ENCODE assay signal across 2 cellular contexts in genomic region chr20:43588526-43588925, GRCh38. TPM values are rescaled to one million over a fixed set of nuclear protein-coding genes. Genes with fewer than 3 reads are reported as not detected.
"Had no signal": no experiment of that assay in that cellular context is flagged by ENCODE, and none has a peak within 500 bp of the region (broad histone marks: within the 10 kb centered on the region; RNA-seq: fewer than 3 reads in every experiment).

No MANE protein-coding gene starts in this region.

RNA-seq across cellular contexts. Expression of gene SGK2, which starts 29.7 kb away (rescaled TPM):
- total RNA-seq: glomerular endothelial cell, lung microvascular endothelial cell had no signal
